Comparison of ENCODE assay signal across 20 cellular contexts in genomic region chr1:202049129-202049528, GRCh38. TPM values are rescaled to one million over a fixed set of nuclear protein-coding genes. Genes with fewer than 3 reads are reported as not detected.
DNase-seq lines count a peak whose midpoint lies in the region; ATAC-seq, FAIRE-seq and TF ChIP-seq lines count a peak whose summit lies in the region.
"Had no signal": no experiment of that assay in that cellular context is flagged by ENCODE, and none has a peak within 500 bp of the region (broad histone marks: within the 10 kb centered on the region; RNA-seq: fewer than 3 reads in every experiment).

No MANE protein-coding gene starts in this region.

- ATAC-seq in left ventricle myocardium superior (peak; percentile 87), gastrocnemius medialis (no peak), GM19351 (IDR thresholded peaks at IDR 0.05; ENCODE audit: unreplicated experiment) (no peak), GM21526 (IDR thresholded peaks at IDR 0.05; ENCODE audit: low FRiP score, unreplicated experiment) (no peak)
- ATAC-seq: activated CD4-positive, CD25-positive, alpha-beta regulatory T cell treated with anti-CD3 and anti-CD28 coated beads, Interleukin-2, amount 50 U/mL, for 24 hours; activated CD8-positive, alpha-beta T cell treated with anti-CD3 and anti-CD28 coated beads for 36 hours; naive thymus-derived CD8-positive, alpha-beta T cell had no signal

- intact Hi-C loops in colonic mucosa (cut with DNase I) (no loop called here), left ventricle myocardium superior (cut with micrococcal nuclease) (no loop called here), gastrocnemius medialis (cut with DNase I; ENCODE audit: low total_unique reads) (no loop called here)

- DNase-seq in Peyer's patch (peak in 1 of 3 donors; percentile 72), colonic mucosa (peak; percentile 76), left ventricle myocardium superior (peak; percentile 42), small intestine (peak; percentile 65), gastrocnemius medialis (no peak), NCI-H2196 treated with DMSO at 0.1 percent for 48 hours (lab: John Stamatoyannopoulos, UW; ENCODE audit: unreplicated experiment) (no peak)
- DNase-seq: activated CD8-positive, alpha-beta T cell treated with anti-CD3 and anti-CD28 coated beads for 36 hours; cerebellar nuclear complex; effector memory CD4-positive, alpha-beta T cell; immature natural killer cell; naive thymus-derived CD8-positive, alpha-beta T cell; NCI-H1048; NCI-H2107; NCI-H526; stimulated activated CD4-positive, alpha-beta T cell treated with anti-CD3 and anti-CD28 coated beads, Interleukin-2, amount 100 ng/mL, for 24 hours had no signal

- TF ChIP-seq POLR2A in Peyer's patch (IDR thresholded peaks at IDR 0.05) (peak in 1 of 2 donors; percentile 44), gastrocnemius medialis (IDR thresholded peaks at IDR 0.05) (no peak)

- H3K27me3 ChIP-seq in Peyer's patch, result no peaks in the 10 kb centered on the region
- H3K27me3 ChIP-seq in colonic mucosa, result no peaks in the 10 kb centered on the region
- H3K27me3 ChIP-seq in small intestine (ENCODE audit: control insufficient read depth in 2 of 2, insufficient read depth in 2 of 2, low read length in 2 of 2), result no peaks in the 10 kb centered on the region
- no peaks in the 10 kb centered on the region for H3K27me3 ChIP-seq in gastrocnemius medialis

- H3K4me1 ChIP-seq in Peyer's patch (peaks cover 0 to 23% (median 6%) of the 10 kb centered on the region in 4 donors), colonic mucosa (peaks cover 10% of the 10 kb centered on the region), small intestine (ENCODE audit: control insufficient read depth in 2 of 2, insufficient read depth in 1 of 2, low read depth in 1 of 2, low read length in 1 of 2) (peaks cover 4 to 6% of the 10 kb centered on the region in 2 donors), gastrocnemius medialis (no peaks in the 10 kb centered on the region)

- in situ Hi-C loops in gastrocnemius medialis (cut with MboI; ENCODE audit: low sequenced_read_pairs in 4 of 4), result no loop called here

- H3K27ac ChIP-seq in Peyer's patch, result peak overlapping the region in 3 of 4 donors; percentile 79 to 96 (median 94)
- peak overlapping the region; percentile 97 for H3K27ac ChIP-seq in colonic mucosa
- peak overlapping the region; percentile 30 to 97 for H3K27ac ChIP-seq in small intestine (ENCODE audit: low read depth in 1 of 2, low read length in 1 of 2)
- no peak overlapping the region for H3K27ac ChIP-seq in gastrocnemius medialis

- no peak for FAIRE-seq in small intestine (lab: Jason Lieb, UNC)
- FAIRE-seq: HTR-8/SVneo had no signal

- H3K4me3 ChIP-seq in Peyer's patch (no peak overlapping the region), colonic mucosa (no peak overlapping the region), small intestine (ENCODE audit: low read depth in 1 of 2, low read length in 2 of 2) (no peak overlapping the region), gastrocnemius medialis (no peak overlapping the region)

- WGBS in small intestine, 3 donors, result 27 to 57% (median 35%) methylated on average over 5 of the region's 5 CpGs

- H3K9ac ChIP-seq in colonic mucosa (ENCODE audit: low read depth in 2 of 2, low read length in 2 of 2), result peak overlapping the region in 1 of 2 donors; percentile 82

- H3K36me3 ChIP-seq in Peyer's patch (no peaks in the 10 kb centered on the region), colonic mucosa (no peaks in the 10 kb centered on the region), small intestine (ENCODE audit: control insufficient read depth in 2 of 2, insufficient read depth in 2 of 2, low read length in 2 of 2) (no peaks in the 10 kb centered on the region), gastrocnemius medialis (no peaks in the 10 kb centered on the region)

- H3K9me3 ChIP-seq in Peyer's patch (no peaks in the 10 kb centered on the region), colonic mucosa (no peaks in the 10 kb centered on the region), small intestine (ENCODE audit: control insufficient read depth, low read depth) (no peaks in the 10 kb centered on the region), gastrocnemius medialis (no peaks in the 10 kb centered on the region)

- TF ChIP-seq CTCF in Peyer's patch (IDR thresholded peaks at IDR 0.05) (no peak), colonic mucosa (IDR thresholded peaks at IDR 0.05) (no peak), gastrocnemius medialis (IDR thresholded peaks at IDR 0.05 in 4 of 5, conservative IDR thresholded peaks at IDR 0.05 in 1 of 5) (no peak)

RNA-seq across cellular contexts. Expression of gene ELF3, which starts 38.7 kb away (rescaled TPM):
- total RNA-seq in Peyer's patch (100 to 1,000 TPM; 497 to 741 (median 654) TPM), colonic mucosa (1,000 to 10,000 TPM in 1 of 2 donors, 100 to 1,000 TPM in 1; 749 to 1,162 TPM), left ventricle myocardium superior (0.40 TPM), gastrocnemius medialis (1 to 10 TPM in 1 of 4 donors, under 1 TPM in 2, not detected in 1; 0.10 to 3.8 (median 0.73) TPM)
- polyA plus RNA-seq in small intestine, result 100 to 1,000 TPM; 261 to 487 (median 395) TPM
- total RNA-seq: skeletal muscle tissue had no signal
- polyA plus RNA-seq: naive thymus-derived CD8-positive, alpha-beta T cell had no signal

Comparison
In these comparisons a context has a peak if more than half of its experiments do, and no peak if none do; other contexts are left out.
1. DNase-seq: peak in colonic mucosa (single experiment), left ventricle myocardium superior (single experiment) and small intestine (single experiment); none in gastrocnemius medialis (0 of 2) and NCI-H2196 treated with DMSO at 0.1 percent for 48 hours (single experiment).
2. H3K27ac ChIP-seq: peak in Peyer's patch (3 of 4), colonic mucosa (single experiment) and small intestine (2 of 2); none in gastrocnemius medialis (0 of 4).
3. RNA of gene ELF3, which starts 38.7 kb away (total RNA-seq): 749 to 1,162 TPM in colonic mucosa and 497 to 741 TPM in Peyer's patch; 0.10 to 3.8 TPM in gastrocnemius medialis and 0.40 TPM in left ventricle myocardium superior (single experiment); every median in the first group is over 100 times any median in the second.